Comparison of ENCODE assay signal across 30 cellular contexts in genomic region chr9:5002811-5003210, GRCh38. TPM values are rescaled to one million over a fixed set of nuclear protein-coding genes. Genes with fewer than 3 reads are reported as not detected.
A peak's percentile ranks its signal among the peaks of the same experiment; 100 is the strongest.
DNase-seq lines count a peak whose midpoint lies in the region; ATAC-seq, FAIRE-seq and TF ChIP-seq lines count a peak whose summit lies in the region.
"Had no signal": no experiment of that assay in that cellular context is flagged by ENCODE, and none has a peak within 500 bp of the region (broad histone marks: within the 10 kb centered on the region; RNA-seq: fewer than 3 reads in every experiment).

No MANE protein-coding gene starts in this region.

- no peak for TF ChIP-seq POLR2A in GM12878 (IDR thresholded peaks at IDR 0.05; ENCODE audit: low read depth, low read length)

- TF ChIP-seq RAD21 in GM12878 (IDR thresholded peaks at IDR 0.05; ENCODE audit: insufficient read depth, low read depth, low read length): no peak

- DNase-seq in AG20443 (ENCODE audit: low spot score) (peak; percentile 28), GM23248 (peak; percentile 84), GM12878 (ENCODE audit: low read depth, low spot score) (no peak), mesenteric fat pad (ENCODE audit: low spot score) (no peak), ecto neural progenitor cell (ENCODE audit: low spot score) (no peak), Kasumi-1 (lab: John Stamatoyannopoulos, UW) (no peak)
- DNase-seq: activated CD4-positive, alpha-beta T cell treated with anti-CD3 and anti-CD28 coated beads for 4 hours; activated CD8-positive, alpha-beta memory T cell treated with anti-CD3 and anti-CD28 coated beads for 24 hours; activated gamma-delta T cell treated with Interleukin-2 at 50 U/mL for 16 hours; activated T-cell treated with anti-CD3 and anti-CD28 coated beads, Interleukin-2, amount 50 U/mL, for 1 hour; CD4-positive, alpha-beta T cell; central memory CD4-positive, alpha-beta T cell; dermis blood vessel endothelial cell; head of caudate nucleus; kidney; NCI-H1048; NCI-H1694 treated with DMSO at 0.1 percent for 48 hours; NCI-H2171; NCI-H510A; pancreas; SHP77 treated with DMSO at 0.1 percent for 48 hours; stimulated activated CD4-positive, alpha-beta T cell treated with anti-CD3 and anti-CD28 coated beads, Interleukin-2, amount 100 ng/mL, for 24 hours; SW 1271; T-helper 9 cell had no signal

- RAD21 ChIA-PET in GM12878 (lab: Charles Lee; ENCODE audit: unreplicated experiment): no interaction called here

- H2AFZ ChIP-seq in GM23248: no peak overlapping the region
- no peak overlapping the region for H2AFZ ChIP-seq in GM12878 (ENCODE audit: control insufficient read depth, low read depth, low read length)

- TF ChIP-seq CTCF in GM12878 (IDR thresholded peaks at IDR 0.05 in 2 of 3, conservative IDR thresholded peaks at IDR 0.05 in 1 of 3; ENCODE audit: control insufficient read depth in 2 of 3, extremely low read depth in 1 of 3, insufficient read depth in 1 of 3, low read depth in 3 of 3, low read length in 3 of 3) (no peak), neutrophil (IDR thresholded peaks at IDR 0.05) (no peak)

- no peaks in the 10 kb centered on the region for H3K9me3 ChIP-seq in GM23248 (ENCODE audit: low read depth)
- peaks cover 5% of the 10 kb centered on the region for H3K9me3 ChIP-seq in GM12878 (replicated peaks; ENCODE audit: control insufficient read depth, insufficient read depth, low read length)
- H3K9me3 ChIP-seq in neutrophil: no peaks in the 10 kb centered on the region

- peak; percentile 86 for FAIRE-seq in GM12878 (lab: Jason Lieb, UNC)
- FAIRE-seq: GM18507 had no signal

- H3K9me2 ChIP-seq in GM23248 (ENCODE audit: insufficient read depth): no peaks in the 10 kb centered on the region

- peaks cover 6% of the 10 kb centered on the region; the same call in 1 of the 2 replicates for H3K36me3 ChIP-seq in GM23248 (ENCODE audit: low read depth)
- H3K36me3 ChIP-seq in GM12878 (ENCODE audit: control insufficient read depth in 2 of 2, insufficient read depth in 2 of 2, low read length in 1 of 2): no peaks in the 10 kb centered on the region
- peaks cover 4% of the 10 kb centered on the region for H3K36me3 ChIP-seq in neutrophil
- H3K36me3 ChIP-seq: pancreas had no signal

- H3K4me2 ChIP-seq in GM23248 (ENCODE audit: unreplicated experiment) (peak overlapping the region; percentile 51), GM12878 (ENCODE audit: control insufficient read depth, insufficient read depth) (no peak overlapping the region)
- H3K4me2 ChIP-seq: KMS-11 had no signal

- H3K4me3 ChIP-seq in GM23248 (peak overlapping the region; percentile 20; the same call in 1 of the 2 replicates), GM12878 (no peak overlapping the region), neutrophil (ENCODE audit: low read depth in 1 of 2, low read length in 1 of 2) (no peak overlapping the region)
- H3K4me3 ChIP-seq: pancreas had no signal

- peaks cover 16% of the 10 kb centered on the region for H3K4me1 ChIP-seq in GM23248 (ENCODE audit: insufficient read depth)
- no peaks in the 10 kb centered on the region for H3K4me1 ChIP-seq in GM12878 (ENCODE audit: control insufficient read depth, insufficient read depth, low read length)
- peaks cover 11 to 17% of the 10 kb centered on the region in 2 experiments for H3K4me1 ChIP-seq in neutrophil (ENCODE audit: control insufficient read depth in 1 of 2, insufficient read depth in 1 of 2, low read depth in 1 of 2, low read length in 1 of 2)
- H3K4me1 ChIP-seq: pancreas had no signal

- intact Hi-C loops in GM12878 (cut with micrococcal nuclease; ENCODE audit: unreplicated experiment): no loop called here

- 0 to 3% methylated on average over 1 of the region's 1 CpG for WGBS in GM23248 (ENCODE audit: low coverage in 1 of 2, low lambda C conversion rate in 2 of 2, missing lambda C conversion rate in 2 of 2), 2 experiments
- WGBS in GM12878 (ENCODE audit: insufficient coverage, insufficient replicate concordance, low lambda C conversion rate, missing lambda C conversion rate): 100% methylated on average over 1 of the region's 1 CpG

- H3K79me2 ChIP-seq in GM23248 (ENCODE audit: insufficient read depth) (peaks cover 73% of the 10 kb centered on the region), GM12878 (ENCODE audit: control insufficient read depth, insufficient read depth, low read length) (peaks cover 5% of the 10 kb centered on the region)

- no peaks in the 10 kb centered on the region for H3K27me3 ChIP-seq in GM23248 (replicated peaks; ENCODE audit: insufficient read depth)
- H3K27me3 ChIP-seq in GM12878 (replicated peaks in 1 of 2; ENCODE audit: control insufficient read depth in 2 of 2, insufficient read depth in 2 of 2, low read length in 1 of 2): no peaks in the 10 kb centered on the region
- H3K27me3 ChIP-seq in neutrophil: no peaks in the 10 kb centered on the region
- H3K27me3 ChIP-seq: pancreas had no signal

- no TSS peak for BruUV-seq in GM12878 (replicated peaks; lab: Mats Ljungman, UMichigan)

- SMC1A ChIA-PET in GM12878 (lab: Charles Lee; ENCODE audit: uncharacterized antibody, unreplicated experiment): no interaction called here

- no peak for TF ChIP-seq EP300 in GM12878 (IDR thresholded peaks at IDR 0.05; ENCODE audit: borderline replicate concordance in 1 of 2, control insufficient read depth in 1 of 2, low read depth in 2 of 2, low read length in 2 of 2)

- H3K27ac ChIP-seq in GM23248 (peak overlapping the region; percentile 21), GM12878 (ENCODE audit: control insufficient read depth, insufficient read depth) (no peak overlapping the region), neutrophil (peak overlapping the region; percentile 35)
- H3K27ac ChIP-seq: KMS-11, pancreas, VCaP had no signal

- POLR2A ChIA-PET in GM12878 (lab: Charles Lee): no interaction called here

- H4K20me1 ChIP-seq in GM23248 (ENCODE audit: insufficient read depth) (no peaks in the 10 kb centered on the region), GM12878 (ENCODE audit: control insufficient read depth, insufficient read depth) (no peaks in the 10 kb centered on the region)

- peak overlapping the region; percentile 23 for H3K9ac ChIP-seq in GM23248
- no peak overlapping the region for H3K9ac ChIP-seq in GM12878 (ENCODE audit: control insufficient read depth, insufficient read depth, low read length)
- H3K9ac ChIP-seq: KMS-11 had no signal

- in situ Hi-C loops in GM23248 (cut with MboI) (no loop called here), GM12878 (cut with MboI) (no loop called here)

- ATAC-seq in GM12878: no peak
- ATAC-seq: HCT116; natural killer cell treated with Interleukin-12 subunit alpha and Interleukin-12 subunit beta and Interleukin-15 and Interleukin-18, amount 100 ng/mL, for 72 hours; pancreas had no signal

- H3F3A ChIP-seq in GM23248 (ENCODE audit: insufficient read depth): peaks cover 15% of the 10 kb centered on the region

- CTCF ChIA-PET in GM12878 (lab: Yijun Ruan, JAX): no interaction called here

TF ChIP-seq in GM12878, 131 proteins besides CTCF, POLR2A, EP300 and RAD21 (continues in another document):
- TF ChIP-seq KAT2A (conservative IDR thresholded peaks at IDR 0.05; ENCODE audit: control insufficient read depth, low read depth, low read length) (no peak), SRF (IDR thresholded peaks at IDR 0.05; ENCODE audit: low read depth in 2 of 2, low read length in 2 of 2) (no peak), EED (IDR thresholded peaks at IDR 0.05; ENCODE audit: low read depth) (no peak), ZNF24 (IDR thresholded peaks at IDR 0.05) (no peak), NBN (IDR thresholded peaks at IDR 0.05) (no peak), POLR2AphosphoS5 (IDR thresholded peaks at IDR 0.05; ENCODE audit: low read length) (no peak)
- TF ChIP-seq, protein P1, sequence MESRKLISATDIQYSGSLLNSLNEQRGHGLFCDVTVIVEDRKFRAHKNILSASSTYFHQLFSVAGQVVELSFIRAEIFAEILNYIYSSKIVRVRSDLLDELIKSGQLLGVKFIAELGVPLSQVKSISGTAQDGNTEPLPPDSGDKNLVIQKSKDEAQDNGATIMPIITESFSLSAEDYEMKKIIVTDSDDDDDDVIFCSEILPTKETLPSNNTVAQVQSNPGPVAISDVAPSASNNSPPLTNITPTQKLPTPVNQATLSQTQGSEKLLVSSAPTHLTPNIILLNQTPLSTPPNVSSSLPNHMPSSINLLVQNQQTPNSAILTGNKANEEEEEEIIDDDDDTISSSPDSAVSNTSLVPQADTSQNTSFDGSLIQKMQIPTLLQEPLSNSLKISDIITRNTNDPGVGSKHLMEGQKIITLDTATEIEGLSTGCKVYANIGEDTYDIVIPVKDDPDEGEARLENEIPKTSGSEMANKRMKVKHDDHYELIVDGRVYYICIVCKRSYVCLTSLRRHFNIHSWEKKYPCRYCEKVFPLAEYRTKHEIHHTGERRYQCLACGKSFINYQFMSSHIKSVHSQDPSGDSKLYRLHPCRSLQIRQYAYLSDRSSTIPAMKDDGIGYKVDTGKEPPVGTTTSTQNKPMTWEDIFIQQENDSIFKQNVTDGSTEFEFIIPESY (IDR thresholded peaks at IDR 0.05): no peak

RNA-seq across cellular contexts. Expression of gene JAK2, which starts 17.7 kb away (rescaled TPM):
- total RNA-seq in GM23248 (2014; rRNA removed; shearing (Covaris generic)): 6.5 and 6.7 TPM in 2 replicates
- polyA plus RNA-seq in GM23248 (2016; fragmentation: Nextera tagmentation; extraction: Ambion mirVana) (4.1 and 5.0 TPM in 2 replicates), GM12878 (2011; rRNA removed) (12.4 and 18.2 TPM in 2 replicates), GM12878 (2014; fragmentation: Illumina TruSeq; extraction: Trizol) (17.3 and 24.3 TPM in 2 replicates), GM12878 (2014; fragmentation: Nextera tagmentation; extraction: Ambion mirVana) (1 to 10 TPM; 4.1 to 4.9 TPM), GM12878 (2014; rRNA removed) (10.4 and 12.4 TPM in 2 replicates), GM12878 (2016; fragmentation: Nextera tagmentation; extraction: Ambion mirVana) (10 to 100 TPM; 13.4 to 15.1 TPM)
- 76.8 and 82.4 TPM in 2 replicates for total RNA-seq in GM12878 (2013; cell fraction: nucleolus; rRNA removed)
- total RNA-seq in GM12878 (2014; rRNA removed) (14.0 and 18.3 TPM in 2 replicates), GM12878 (2014; rRNA removed; fragmentation: Illumina TruSeq; extraction: Trizol) (22.9 and 25.9 TPM in 2 replicates), GM12878 (2021) (15.4 and 18.3 TPM in 2 replicates), mesenteric fat pad (25.1 TPM)
- 3.1 TPM for polyA plus RNA-seq in GM12878 (2011; ENCODE audit: low read depth)
- polyA plus RNA-seq in GM12878 (2011; cell fraction: cytosol; rRNA removed): 4.5 and 6.3 TPM in 2 replicates
- 12.4 and 13.9 TPM in 2 replicates for polyA plus RNA-seq in GM12878 (2011; cell fraction: nucleus; rRNA removed)
- polyA plus RNA-seq in GM12878 (2012): 5.9 and 8.4 TPM in 2 replicates
- 22.7 and 32.1 TPM in 2 replicates for polyA minus RNA-seq in GM12878 (2011; rRNA and poly(A)+ RNA removed)
- polyA minus RNA-seq in GM12878 (2011; cell fraction: cytosol; rRNA and poly(A)+ RNA removed): 6.7 and 7.8 TPM in 2 replicates
- 22.4 and 38.7 TPM in 2 replicates for polyA minus RNA-seq in GM12878 (2011; cell fraction: nucleus; rRNA and poly(A)+ RNA removed)

Comparison
In these comparisons a context has a peak if more than half of its experiments do, and no peak if none do; other contexts are left out.
1. DNase-seq: peak in AG20443 (single experiment) and GM23248 (single experiment); none in GM12878 (single experiment), mesenteric fat pad (single experiment), ecto neural progenitor cell (single experiment) and Kasumi-1 (0 of 2).